ENCODE assay signal across 12 cellular contexts in genomic region chr10:62626096-62626495, GRCh38.
"Had no signal": no experiment of that assay in that cellular context is flagged by ENCODE, and none has a peak within 500 bp of the region (broad histone marks: within the 10 kb centered on the region; RNA-seq: fewer than 3 reads in every experiment).

No MANE protein-coding gene starts in this region.

- H3K4me1 ChIP-seq: breast epithelium had no signal

- H3K4me3 ChIP-seq: breast epithelium, left lung, ovary, tibial nerve, vagina had no signal

- ATAC-seq: left lung had no signal

- H3K27ac ChIP-seq: breast epithelium, left lung, ovary, tibial nerve, vagina had no signal

- H3K36me3 ChIP-seq: breast epithelium, left lung, ovary, tibial nerve, vagina had no signal

- H3K27me3 ChIP-seq: breast epithelium, left lung, ovary, tibial nerve, vagina had no signal

- FAIRE-seq: keratinocyte had no signal

- DNase-seq: activated CD4-positive, alpha-beta memory T cell treated with anti-CD3 and anti-CD28 coated beads, Interleukin-2, amount 10 ng/mL, durations not matched to agents 7 days and 5 days; activated gamma-delta T cell; activated naive CD8-positive, alpha-beta T cell treated with anti-CD3 and anti-CD28 coated beads, Interleukin-2, amount 10 ng/mL, durations not matched to agents 7 days and 5 days; activated T-cell treated with anti-CD3 and anti-CD28 coated beads, Interleukin-2, amount 50 U/mL, for 48 hours; aorta; left lung; ovary; T-helper 9 cell had no signal

- H3K9me3 ChIP-seq: breast epithelium, left lung, ovary, tibial nerve, vagina had no signal
